Comparison of ENCODE assay signal across 22 cellular contexts in the genomic region with DNA sequence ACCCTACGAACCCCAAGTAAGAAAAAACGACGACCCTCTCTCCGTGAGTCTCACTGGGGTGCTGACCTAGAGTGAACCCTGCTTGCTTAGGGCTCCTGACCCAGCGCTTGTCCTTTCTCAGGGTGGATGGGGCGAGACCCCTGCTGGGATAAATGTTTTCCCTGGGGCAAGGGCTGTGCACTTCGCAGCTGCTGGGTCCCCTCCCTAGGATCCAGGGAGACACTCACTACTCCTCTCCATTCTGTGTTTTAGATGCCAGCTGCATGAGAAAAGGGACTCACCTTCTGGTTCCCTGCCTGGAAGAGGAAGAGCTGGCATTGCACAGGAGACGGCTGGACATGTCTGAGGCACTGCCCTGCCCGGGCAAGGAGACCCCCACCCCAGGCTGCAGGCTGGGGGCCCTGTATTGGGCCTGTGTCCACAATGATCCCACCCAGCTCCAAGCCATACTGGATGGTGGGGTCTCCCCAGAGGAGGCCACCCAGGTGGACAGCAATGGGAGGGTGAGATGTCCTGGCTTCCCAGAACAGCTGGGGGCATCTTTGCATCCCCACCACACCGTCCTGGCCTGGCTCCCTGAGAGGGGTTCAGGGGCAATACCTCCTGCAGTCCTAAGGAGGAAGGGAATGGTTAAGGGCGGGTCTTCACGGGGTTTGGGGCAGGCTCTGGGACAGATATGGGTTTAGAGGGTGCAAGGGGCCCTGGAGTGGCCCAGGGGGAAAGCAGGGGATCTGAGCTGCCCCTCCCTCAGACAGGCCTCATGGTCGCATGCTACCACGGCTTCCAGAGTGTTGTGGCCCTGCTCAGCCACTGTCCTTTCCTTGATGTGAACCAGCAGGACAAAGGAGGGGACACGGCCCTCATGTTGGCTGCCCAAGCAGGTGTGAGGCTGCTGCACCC. TPM values are rescaled to one million over a fixed set of nuclear protein-coding genes. Genes with fewer than 3 reads are reported as not detected.
A peak's percentile ranks its signal among the peaks of the same experiment; 100 is the strongest.
DNase-seq lines count a peak whose midpoint lies in the region; ATAC-seq and TF ChIP-seq lines count a peak whose summit lies in the region.
"Had no signal": no experiment of that assay in that cellular context is flagged by ENCODE, and none has a peak within 500 bp of the region (broad histone marks: within the 10 kb centered on the region; RNA-seq: fewer than 3 reads in every experiment).

No MANE protein-coding gene starts in this region.

- peaks cover 13% of the 10 kb centered on the region for H3K4me1 Mint-ChIP-seq in neural progenitor cell

- intact Hi-C loops in mammary epithelial cell (cut with micrococcal nuclease): no loop called here

- TF ChIP-seq CTCF in GM10248 (IDR thresholded peaks at IDR 0.05; ENCODE audit: control extremely low read depth, extremely low read depth, low read depth, missing control alignments) (no peak), epithelial cell of proximal tubule (conservative IDR thresholded peaks at IDR 0.05; ENCODE audit: low read depth, low read length) (no peak), neural progenitor cell (IDR thresholded peaks at IDR 0.05) (no peak), mammary epithelial cell (conservative IDR thresholded peaks at IDR 0.05 in 1 of 2, IDR thresholded peaks at IDR 0.05 in 1 of 2; ENCODE audit: extremely low read depth in 1 of 2, insufficient read depth in 1 of 2, low read depth in 1 of 2, low read length in 2 of 2) (no peak)

- ATAC-seq in HG02885 (IDR thresholded peaks at IDR 0.05; ENCODE audit: poor library complexity, unreplicated experiment): no peak
- ATAC-seq: activated CD4-positive, CD25-positive, alpha-beta regulatory T cell treated with anti-CD3 and anti-CD28 coated beads, Interleukin-2, amount 50 U/mL, for 24 hours; naive thymus-derived CD8-positive, alpha-beta T cell had no signal

- DNase-seq in GM10248 (ENCODE audit: extremely low spot score) (peak; percentile 20), NCI-H146 (lab: John Stamatoyannopoulos, UW) (peak; percentile 96), epithelial cell of proximal tubule (ENCODE audit: low read depth) (no peak), neural progenitor cell (ENCODE audit: low spot score) (no peak), germinal center (ENCODE audit: low spot score) (no peak), NCI-H2081 treated with DMSO at 0.1 percent for 48 hours (lab: John Stamatoyannopoulos, UW) (no peak), mammary epithelial cell (no peak)
- DNase-seq: activated effector memory CD4-positive, alpha-beta T cell treated with Interleukin-2 at 50 U/mL for 16 hours; cerebellar nuclear complex; foreskin melanocyte; KG1; naive thymus-derived CD8-positive, alpha-beta T cell; NCI-H1092 treated with DMSO at 0.1 percent for 48 hours; NCI-H446 treated with DMSO at 0.1 percent for 48 hours; stimulated activated CD4-positive, alpha-beta T cell treated with anti-CD3 and anti-CD28 coated beads, Interleukin-15, amount 100 ng/mL, for 24 hours; stimulated activated naive B cell treated with anti-CD40 and anti-IgM and Interleukin-4, amounts not matched to agents 10 μg/mL and 1 μg/mL and 100 μg/mL, for 72 hours had no signal

- peaks cover 24% of the 10 kb centered on the region for H3K27me3 Mint-ChIP-seq in neural progenitor cell (ENCODE audit: insufficient read depth, low read depth)

- in situ Hi-C loops in mammary epithelial cell (cut with MboI; ENCODE audit: low sequenced_read_pairs in 2 of 2): no loop called here

- H3K27me3 ChIP-seq in neural progenitor cell (peaks cover 3% of the 10 kb centered on the region), mammary epithelial cell (ENCODE audit: insufficient read depth, low read length) (no peaks in the 10 kb centered on the region)
- H3K27me3 ChIP-seq: SJSA1 had no signal

- H3K36me3 Mint-ChIP-seq in neural progenitor cell: no peaks in the 10 kb centered on the region
- H3K36me3 Mint-ChIP-seq: immature natural killer cell; naive thymus-derived CD8-positive, alpha-beta T cell; stimulated activated naive B cell treated with anti-CD40 and anti-IgM and Interleukin-4, amounts not matched to agents 10 μg/mL and 1 μg/mL and 100 μg/mL, for 72 hours had no signal

- H3K79me2 ChIP-seq in neural progenitor cell (ENCODE audit: low read depth): no peaks in the 10 kb centered on the region
- H3K79me2 ChIP-seq in mammary epithelial cell (ENCODE audit: insufficient read depth, low read length): no peaks in the 10 kb centered on the region

- H3K9me3 ChIP-seq in neural progenitor cell (ENCODE audit: low read depth) (no peaks in the 10 kb centered on the region), mammary epithelial cell (replicated peaks; ENCODE audit: insufficient read depth, low read length) (no peaks in the 10 kb centered on the region)
- H3K9me3 ChIP-seq: SJSA1, tibial artery had no signal

- H3K4me2 ChIP-seq in neural progenitor cell (peak overlapping the region; percentile 70), mammary epithelial cell (ENCODE audit: insufficient read depth, low read depth, low read length) (no peak overlapping the region)

- dilution Hi-C loops in mammary epithelial cell (cut with HindIII; ENCODE audit: low sequenced_read_pairs): loop anchor here (5.0 kb wide), 1 partner anchor 74 kb away; no protein-coding TSS in a partner anchor

- no peaks in the 10 kb centered on the region for H3K36me3 ChIP-seq in neural progenitor cell
- H3K36me3 ChIP-seq in mammary epithelial cell (ENCODE audit: insufficient read depth, low read length): no peaks in the 10 kb centered on the region
- H3K36me3 ChIP-seq: SJSA1, tibial artery had no signal

- CTCF ChIA-PET in GM10248 (lab: Yijun Ruan, JAX): interaction anchor here (1.1 to 2.1 kb wide), 5 partner anchors 10 to 93 kb away, joined by 3 to 7 read pairs (median 4); a partner anchor contains a TSS
- CTCF ChIA-PET in mammary epithelial cell (lab: Charles Lee; ENCODE audit: low non-redundant PET): no interaction called here

- H3F3A ChIP-seq in neural progenitor cell (ENCODE audit: low read depth): peaks cover 5% of the 10 kb centered on the region

- H3K4me3 Mint-ChIP-seq in neural progenitor cell: peak overlapping the region; percentile 63
- H3K4me3 Mint-ChIP-seq: immature natural killer cell; stimulated activated naive B cell treated with anti-CD40 and anti-IgM and Interleukin-4, amounts not matched to agents 10 μg/mL and 1 μg/mL and 100 μg/mL, for 72 hours had no signal

- H3K4me1 ChIP-seq in neural progenitor cell (peaks cover 6% of the 10 kb centered on the region), mammary epithelial cell (ENCODE audit: insufficient read depth, low read length) (peaks cover 8% of the 10 kb centered on the region)
- H3K4me1 ChIP-seq: SJSA1 had no signal

- H3K27ac ChIP-seq in neural progenitor cell (no peak overlapping the region), mammary epithelial cell (ENCODE audit: insufficient read depth, low read depth, low read length) (no peak overlapping the region)
- H3K27ac ChIP-seq: SJSA1, tibial artery had no signal

- WGBS in mammary epithelial cell (ENCODE audit: low coverage, missing lambda C conversion rate): 53% methylated on average over 14 of the region's 15 CpGs

- H3K27ac Mint-ChIP-seq in neural progenitor cell: peak overlapping the region; percentile 53
- H3K27ac Mint-ChIP-seq: immature natural killer cell; stimulated activated naive B cell treated with anti-CD40 and anti-IgM and Interleukin-4, amounts not matched to agents 10 μg/mL and 1 μg/mL and 100 μg/mL, for 72 hours had no signal

- H3K4me3 ChIP-seq in epithelial cell of proximal tubule (ENCODE audit: low read depth, low read length) (peak overlapping the region; percentile 21), neural progenitor cell (peak overlapping the region; percentile 33), mammary epithelial cell (replicated peaks in 1 of 3; ENCODE audit: insufficient read depth in 1 of 3, low read depth in 2 of 3, low read length in 3 of 3) (no peak overlapping the region)
- H3K4me3 ChIP-seq: lung, SJSA1, tibial artery had no signal

- POLR2A ChIA-PET in GM10248 (lab: Yijun Ruan, JAX): no interaction called here

- no TSS peak for BruUV-seq in mammary epithelial cell (replicated peaks; lab: Mats Ljungman, UMichigan)

- H3K9ac ChIP-seq in neural progenitor cell (no peak overlapping the region), mammary epithelial cell (ENCODE audit: insufficient read depth, low read length) (no peak overlapping the region)

- H4K20me1 ChIP-seq in neural progenitor cell (ENCODE audit: low read depth) (no peaks in the 10 kb centered on the region), mammary epithelial cell (ENCODE audit: insufficient read depth, low read length) (no peaks in the 10 kb centered on the region)

- H2AFZ ChIP-seq in neural progenitor cell (replicated peaks): no peak overlapping the region
- no peak overlapping the region for H2AFZ ChIP-seq in mammary epithelial cell (ENCODE audit: low read depth, low read length)

- no peaks in the 10 kb centered on the region for H3K9me3 Mint-ChIP-seq in neural progenitor cell
- H3K9me3 Mint-ChIP-seq: immature natural killer cell had no signal

RNA-seq across cellular contexts. Expression of a gene that starts 0.7 kb away (rescaled TPM):
- total RNA-seq in epithelial cell of proximal tubule (not detected in 2 replicates), neural progenitor cell (ENCODE audit: low replicate concordance) (0.39 and 0.46 TPM in 2 replicates), mammary epithelial cell (not detected)
- polyA plus RNA-seq in mammary epithelial cell: not detected
- not detected for polyA minus RNA-seq in mammary epithelial cell
- total RNA-seq: naive thymus-derived CD8-positive, alpha-beta T cell; SJSA1 had no signal
- polyA plus RNA-seq: immature natural killer cell; naive thymus-derived CD8-positive, alpha-beta T cell had no signal

RNA-seq across cellular contexts. Expression of a gene that starts 18.7 kb away (rescaled TPM):
- total RNA-seq in epithelial cell of proximal tubule (2.4 and 3.6 TPM in 2 replicates), neural progenitor cell (ENCODE audit: low replicate concordance) (0.22 and 2.0 TPM in 2 replicates), mammary epithelial cell (under 1 TPM in 1 of 2 donors, not detected in 1; 0.33 TPM)
- not detected for polyA plus RNA-seq in mammary epithelial cell
- polyA minus RNA-seq in mammary epithelial cell: not detected
- total RNA-seq: naive thymus-derived CD8-positive, alpha-beta T cell had no signal
- polyA plus RNA-seq: naive thymus-derived CD8-positive, alpha-beta T cell had no signal

RNA-seq across cellular contexts. Expression of a gene that starts 40.0 kb away (rescaled TPM):
- total RNA-seq in epithelial cell of proximal tubule: 0.29 and 3.7 TPM in 2 replicates
- total RNA-seq in neural progenitor cell (ENCODE audit: low replicate concordance): 9.3 and 25.1 TPM in 2 replicates
- total RNA-seq in mammary epithelial cell: under 1 TPM in 1 of 2 donors, not detected in 1; 0.50 TPM
- not detected for polyA plus RNA-seq in mammary epithelial cell
- polyA minus RNA-seq in mammary epithelial cell: not detected
- total RNA-seq: SJSA1 had no signal

Comparison
In these comparisons a context has a peak if more than half of its experiments do, and no peak if none do; other contexts are left out.
1. DNase-seq: peak in GM10248 (single experiment) and NCI-H146 (single experiment); none in epithelial cell of proximal tubule (single experiment), neural progenitor cell (single experiment), germinal center (single experiment), NCI-H2081 treated with DMSO at 0.1 percent for 48 hours (single experiment) and mammary epithelial cell (single experiment).
2. H3K4me3 ChIP-seq: peak in epithelial cell of proximal tubule (single experiment) and neural progenitor cell (single experiment); none in mammary epithelial cell (0 of 3).